In the genomic region with DNA sequence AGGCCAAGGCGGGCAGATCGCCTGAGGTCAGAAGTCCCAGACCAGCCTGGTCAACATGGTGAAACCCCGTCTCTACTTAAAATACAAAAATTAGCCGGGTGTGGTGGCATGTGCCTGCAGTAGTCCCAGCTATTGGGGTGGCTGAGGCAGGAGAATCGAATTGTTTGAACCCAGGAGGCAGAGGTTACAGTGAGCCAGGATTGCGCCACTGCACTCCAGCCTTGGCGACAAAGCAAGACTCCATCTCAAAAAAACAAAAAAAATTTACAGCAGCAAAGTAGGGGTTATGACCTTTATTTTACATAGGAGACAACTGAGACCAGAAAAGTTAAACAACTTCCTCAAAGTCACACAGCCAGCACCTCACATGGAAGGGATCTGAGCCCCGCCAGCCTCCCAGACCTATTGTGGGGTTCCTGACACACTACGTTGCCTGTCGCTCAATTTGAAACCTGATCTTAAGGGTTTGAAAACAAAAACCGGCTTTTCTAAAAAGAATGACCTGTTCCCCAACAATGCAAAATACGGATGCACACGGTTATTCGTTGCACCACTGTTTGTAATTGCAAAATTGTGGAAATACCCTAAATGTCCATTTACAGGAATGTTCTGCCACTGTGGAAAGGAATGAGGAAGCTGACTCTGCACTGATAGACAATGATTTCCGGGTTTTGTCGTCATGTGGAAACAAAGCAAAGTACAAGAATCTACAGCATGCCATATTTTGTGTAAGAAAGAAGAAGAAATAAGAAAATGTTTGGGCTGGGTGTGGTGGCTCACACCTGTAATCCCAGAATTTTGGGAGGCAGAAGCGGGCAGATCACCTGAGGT, we compare ENCODE assay signal across 1 cellular context.
TF ChIP-seq lines count a peak whose summit lies in the region.

No MANE protein-coding gene starts in this region.

TF ChIP-seq in GM23338, 12 proteins besides CTCF, POLR2A, EP300 and RAD21 (continued from another document):
- TF ChIP-seq CREB1 (CRISPR knock-in tag; IDR thresholded peaks at IDR 0.05; ENCODE audit: low read depth) (no peak), ZNF114 (CRISPR knock-in tag; IDR thresholded peaks at IDR 0.05) (no peak), STAT1 (IDR thresholded peaks at IDR 0.05; ENCODE audit: unreplicated experiment) (no peak), JUNB (IDR thresholded peaks at IDR 0.05; ENCODE audit: unreplicated experiment) (no peak), ZNF331 (CRISPR knock-in tag; IDR thresholded peaks at IDR 0.05; ENCODE audit: low read depth) (no peak), POLR2AphosphoS5 (IDR thresholded peaks at IDR 0.05; ENCODE audit: low read depth) (no peak), EZH2phosphoT487 (IDR thresholded peaks at IDR 0.05; ENCODE audit: unreplicated experiment) (no peak), NANOG (IDR thresholded peaks at IDR 0.05; ENCODE audit: borderline replicate concordance) (no peak)
- TF ChIP-seq, protein P1, sequence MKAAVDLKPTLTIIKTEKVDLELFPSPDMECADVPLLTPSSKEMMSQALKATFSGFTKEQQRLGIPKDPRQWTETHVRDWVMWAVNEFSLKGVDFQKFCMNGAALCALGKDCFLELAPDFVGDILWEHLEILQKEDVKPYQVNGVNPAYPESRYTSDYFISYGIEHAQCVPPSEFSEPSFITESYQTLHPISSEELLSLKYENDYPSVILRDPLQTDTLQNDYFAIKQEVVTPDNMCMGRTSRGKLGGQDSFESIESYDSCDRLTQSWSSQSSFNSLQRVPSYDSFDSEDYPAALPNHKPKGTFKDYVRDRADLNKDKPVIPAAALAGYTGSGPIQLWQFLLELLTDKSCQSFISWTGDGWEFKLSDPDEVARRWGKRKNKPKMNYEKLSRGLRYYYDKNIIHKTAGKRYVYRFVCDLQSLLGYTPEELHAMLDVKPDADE (IDR thresholded peaks at IDR 0.05): no peak
